ENCODE assay signal across 19 cellular contexts in the genomic region with DNA sequence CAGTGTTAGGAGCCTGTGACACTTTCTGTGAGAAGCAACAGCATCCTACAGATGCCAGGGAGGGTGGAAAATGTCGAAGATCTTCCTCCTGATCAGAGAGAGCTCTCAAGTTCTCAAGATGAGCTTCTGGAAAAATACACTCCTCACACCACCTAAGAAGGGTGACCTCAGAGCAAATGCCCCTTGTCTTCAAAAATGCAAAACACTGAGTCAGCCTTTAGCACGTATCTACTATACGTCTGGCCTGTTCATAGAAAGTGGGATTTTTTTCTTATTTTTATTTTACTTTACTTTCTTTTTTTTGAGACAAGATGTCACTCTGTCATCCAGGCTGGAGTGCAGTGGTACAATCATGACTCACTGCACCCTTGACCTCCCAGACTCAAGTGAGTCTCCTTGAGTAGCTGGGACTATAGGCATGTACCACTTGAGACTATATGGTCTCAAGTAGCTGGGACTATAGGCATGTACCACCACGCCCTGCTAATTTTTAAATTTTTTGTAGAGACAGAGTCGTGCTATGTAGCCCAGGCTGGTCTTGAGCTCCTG. TPM values are rescaled to one million over a fixed set of nuclear protein-coding genes. Genes with fewer than 3 reads are reported as not detected.
DNase-seq lines count a peak whose midpoint lies in the region; ATAC-seq and TF ChIP-seq lines count a peak whose summit lies in the region.
"Had no signal": no experiment of that assay in that cellular context is flagged by ENCODE, and none has a peak within 500 bp of the region (broad histone marks: within the 10 kb centered on the region; RNA-seq: fewer than 3 reads in every experiment).

No MANE protein-coding gene starts in this region.

- no peaks in the 10 kb centered on the region for H3K36me3 Mint-ChIP-seq in osteocyte (ENCODE audit: unreplicated experiment)
- H3K36me3 Mint-ChIP-seq: naive thymus-derived CD8-positive, alpha-beta T cell had no signal

- H3K4me1 ChIP-seq in BLaER1: peaks cover 33% of the 10 kb centered on the region
- H3K4me1 ChIP-seq: psoas muscle had no signal

- no peak overlapping the region for H3K4me3 ChIP-seq in BLaER1
- H3K4me3 ChIP-seq in astrocyte of the spinal cord (ENCODE audit: low read depth, low read length): no peak overlapping the region
- H3K4me3 ChIP-seq: psoas muscle, transverse colon had no signal

- no peaks in the 10 kb centered on the region for H3K27me3 ChIP-seq in BLaER1
- H3K27me3 ChIP-seq: transverse colon had no signal

- in situ Hi-C loops in astrocyte of the spinal cord (cut with HindIII; ENCODE audit: low sequenced_read_pairs): no loop called here

- H3K27ac ChIP-seq in BLaER1: no peak overlapping the region
- H3K27ac ChIP-seq: psoas muscle had no signal

- no peaks in the 10 kb centered on the region for H3K9me3 Mint-ChIP-seq in osteocyte (ENCODE audit: unreplicated experiment)
- H3K9me3 Mint-ChIP-seq: naive thymus-derived CD8-positive, alpha-beta T cell had no signal

- H3K4me1 Mint-ChIP-seq in osteocyte (ENCODE audit: unreplicated experiment): peaks cover 71% of the 10 kb centered on the region
- H3K4me1 Mint-ChIP-seq: naive thymus-derived CD8-positive, alpha-beta T cell had no signal

- DNase-seq in astrocyte of the spinal cord (ENCODE audit: low read depth, low spot score) (peak; percentile 65), osteocyte (ENCODE audit: extremely low spot score, unreplicated experiment) (no peak), cortex of kidney (lab: John Stamatoyannopoulos, UW) (no peak), midbrain (lab: John Stamatoyannopoulos, UW) (no peak), germinal center (ENCODE audit: low spot score) (no peak), NCI-H1092 treated with DMSO at 0.1 percent for 48 hours (lab: John Stamatoyannopoulos, UW) (no peak)
- DNase-seq: activated naive CD4-positive, alpha-beta T cell treated with anti-CD3 and anti-CD28 coated beads, Interleukin-2, amount 50 U/mL, for 16 hours; COR-L47; KG1; naive thymus-derived CD8-positive, alpha-beta T cell; NCI-H1105; NCI-H2107; NCI-H524 treated with DMSO at 0.1 percent for 48 hours; psoas muscle; SHP77 treated with DMSO at 0.1 percent for 48 hours; T-helper 1 cell; transverse colon had no signal

- H3K9me3 ChIP-seq in BLaER1: no peaks in the 10 kb centered on the region
- H3K9me3 ChIP-seq: psoas muscle, transverse colon had no signal

- H3K36me3 ChIP-seq in BLaER1: no peaks in the 10 kb centered on the region
- H3K36me3 ChIP-seq: transverse colon had no signal

- no peak overlapping the region for H3K4me3 Mint-ChIP-seq in osteocyte (ENCODE audit: unreplicated experiment)
- H3K4me3 Mint-ChIP-seq: naive thymus-derived CD8-positive, alpha-beta T cell had no signal

- peak; percentile 59 for ATAC-seq in GM19023 (IDR thresholded peaks at IDR 0.05; ENCODE audit: unreplicated experiment)
- ATAC-seq: naive thymus-derived CD8-positive, alpha-beta T cell; psoas muscle had no signal

- H3K27ac Mint-ChIP-seq in osteocyte (ENCODE audit: unreplicated experiment): peak overlapping the region; percentile 88

- H3K4me2 ChIP-seq in BLaER1: peak overlapping the region; percentile 79

- H3K9ac ChIP-seq in BLaER1: no peak overlapping the region

- TF ChIP-seq CTCF in astrocyte of the spinal cord (IDR thresholded peaks at IDR 0.05; ENCODE audit: low read depth, low read length) (no peak), osteocyte (IDR thresholded peaks at IDR 0.05) (no peak)

- no peaks in the 10 kb centered on the region for H4K20me1 ChIP-seq in BLaER1

- no peaks in the 10 kb centered on the region for H3K27me3 Mint-ChIP-seq in osteocyte (ENCODE audit: unreplicated experiment)
- H3K27me3 Mint-ChIP-seq: naive thymus-derived CD8-positive, alpha-beta T cell had no signal

RNA-seq across cellular contexts. Expression of gene AFAP1L2, which starts 57.0 kb away (rescaled TPM):
- 4.0 and 5.7 TPM in 2 replicates for total RNA-seq in osteocyte
